27 cellular contexts compared by ENCODE assay signal in genomic region chr13:90906554-90906953, GRCh38.
"Had no signal": no experiment of that assay in that cellular context is flagged by ENCODE, and none has a peak within 500 bp of the region (broad histone marks: within the 10 kb centered on the region; RNA-seq: fewer than 3 reads in every experiment).

No MANE protein-coding gene starts in this region.

- H3K27me3 ChIP-seq: stomach, suprapubic skin, testis, thyroid gland, tibial artery, tibial nerve, transverse colon, upper lobe of left lung, upper lobe of right lung, uterus, vagina had no signal

- H3K36me3 ChIP-seq: stomach, suprapubic skin, thoracic aorta, thyroid gland, tibial artery, tibial nerve, transverse colon, upper lobe of left lung, upper lobe of right lung, uterus, vagina had no signal

- H3K27ac ChIP-seq: stomach, suprapubic skin, testis, thoracic aorta, thyroid gland, tibial artery, tibial nerve, transverse colon, upper lobe of left lung, upper lobe of right lung, uterus, vagina had no signal

- H3K4me3 ChIP-seq: stomach, suprapubic skin, testis, thoracic aorta, thyroid gland, tibial artery, tibial nerve, transverse colon, upper lobe of left lung, upper lobe of right lung, uterus, vagina had no signal

- H3K9me3 ChIP-seq: suprapubic skin, testis, thoracic aorta, thyroid gland, transverse colon, upper lobe of left lung, upper lobe of right lung, uterus, vagina had no signal

- FAIRE-seq: urothelium cell line had no signal

- ATAC-seq: stimulated activated effector memory CD8-positive, alpha-beta T cell treated with anti-CD3 and anti-CD28 coated beads, Interleukin-12 subunit alpha, Interleukin-12 subunit beta, amount 100 ng/mL, for 72 hours; stimulated activated memory B cell treated with anti-CD40 and anti-IgM and Interleukin-4, amounts not matched to agents 10 μg/mL and 1 μg/mL and 100 μg/mL, for 72 hours; stimulated activated naive B cell treated with anti-CD40 and anti-IgM and Interleukin-4, amounts not matched to agents 10 μg/mL and 1 μg/mL and 100 μg/mL, for 72 hours; stimulated activated naive CD8-positive, alpha-beta T cell treated with anti-CD3 and anti-CD28 coated beads, Interleukin-15, amount 100 ng/mL, for 72 hours; stimulated activated naive CD8-positive, alpha-beta T cell treated with anti-CD3 and anti-CD28 coated beads, Interleukin-15, Interleukin-2, amounts not matched to agents 100 U/mL and 50 U/mL, for 24 hours; upper lobe of right lung had no signal

- DNase-seq: stimulated activated CD4-positive, alpha-beta T cell treated with anti-CD3 and anti-CD28 coated beads, Interleukin-2, amount 100 ng/mL, for 48 hours; stimulated activated CD4-positive, alpha-beta T cell treated with anti-CD3 and anti-CD28 coated beads, Interleukin-4, amount 100 ng/mL, for 1 hour; stimulated activated CD4-positive, alpha-beta T cell treated with anti-CD3 and anti-CD28 coated beads, Interleukin-4, amount 100 ng/mL, for 24 hours; stimulated activated CD4-positive, alpha-beta T cell treated with anti-CD3 and anti-CD28 coated beads, Interleukin-4, amount 100 ng/mL, for 4 hours; stimulated activated CD8-positive, alpha-beta memory T cell treated with anti-CD3 and anti-CD28 coated beads, Interleukin-4, amount 100 ng/mL, for 48 hours; stimulated activated naive B cell treated with anti-CD40 and anti-IgM and Interleukin-4, amounts not matched to agents 10 μg/mL and 1 μg/mL and 100 μg/mL, for 72 hours; stimulated activated naive CD4-positive, alpha-beta T cell; stimulated activated naive CD4-positive, alpha-beta T cell treated with Interleukin-2 at 50 U/mL for 16 hours; stimulated activated naive CD8-positive, alpha-beta T cell treated with anti-CD3 and anti-CD28 coated beads, Interleukin-15, amount 100 ng/mL, for 72 hours; stimulated activated naive CD8-positive, alpha-beta T cell treated with anti-CD3 and anti-CD28 coated beads, Interleukin-15, Interleukin-2, amounts not matched to agents 100 U/mL and 50 U/mL, for 24 hours; stomach; substantia nigra; testis; thyroid gland; tibial artery; transverse colon; trophoblast cell; upper lobe of left lung; upper lobe of right lung; uterus had no signal

- H3K4me1 ChIP-seq: stomach, suprapubic skin, testis, thyroid gland, tibial artery, tibial nerve, transverse colon, upper lobe of left lung, upper lobe of right lung, uterus, vagina had no signal
